Comparison of ENCODE assay signal across 9 cellular contexts in genomic region chr9:123049589-123050222, GRCh38. TPM values are rescaled to one million over a fixed set of nuclear protein-coding genes. Genes with fewer than 3 reads are reported as not detected.
DNase-seq lines count a peak whose midpoint lies in the region; ATAC-seq, FAIRE-seq and TF ChIP-seq lines count a peak whose summit lies in the region.
"Had no signal": no experiment of that assay in that cellular context is flagged by ENCODE, and none has a peak within 500 bp of the region (broad histone marks: within the 10 kb centered on the region; RNA-seq: fewer than 3 reads in every experiment).

No MANE protein-coding gene starts in this region.

- no peak for TF ChIP-seq EP300 in K562 (IDR thresholded peaks at IDR 0.05; ENCODE audit: low read length)

- H3K4me3 Mint-ChIP-seq in CD8-positive, alpha-beta memory T cell = no peak overlapping the region

- no peak overlapping the region for H3K9ac ChIP-seq in K562 (ENCODE audit: insufficient read depth in 1 of 2, low read depth in 2 of 2, low read length in 2 of 2)

- in situ Hi-C loops in K562 (cut with MboI) = no loop called here

- no peaks in the 10 kb centered on the region for H3K9me3 Mint-ChIP-seq in CD8-positive, alpha-beta memory T cell

- no peak for FAIRE-seq in K562 (lab: Jason Lieb, UNC)
- no peak for FAIRE-seq in D721Med (lab: Jason Lieb, UNC)

- WGBS in K562 (ENCODE audit: insufficient coverage, low coverage, missing lambda C conversion rate) = 60% methylated on average over 3 of the region's 3 CpGs

- no peak overlapping the region for H3K27ac Mint-ChIP-seq in CD8-positive, alpha-beta memory T cell

- DNase-seq in K562 (ENCODE audit: extremely low read depth in 1 of 4, low spot score in 3 of 4) (no peak), left lobe of liver (ENCODE audit: low spot score) (peak; percentile 47), D721Med (ENCODE audit: insufficient read length, low spot score) (no peak)
- DNase-seq in CD8-positive, alpha-beta memory T cell = no peak
- DNase-seq: activated CD4-positive, alpha-beta T cell treated with anti-CD3 and anti-CD28 coated beads, Interleukin-2, amount 50 U/mL, for 1 hour had no signal

- CTCF ChIA-PET in HEK293 (lab: Yijun Ruan, JAX) = no interaction called here
- CTCF ChIA-PET in K562 (lab: Yijun Ruan, JAX; ENCODE audit: low intra/inter-chr PET ratio) = no interaction called here
- CTCF ChIA-PET in CD8-positive, alpha-beta memory T cell (lab: Charles Lee) = no interaction called here

- no peaks in the 10 kb centered on the region for H4K20me1 ChIP-seq in K562 (replicated peaks; ENCODE audit: control insufficient read depth, insufficient read depth, low read length)

- no peaks in the 10 kb centered on the region for H3K27me3 ChIP-seq in K562 (ENCODE audit: control insufficient read depth in 2 of 2, insufficient read depth in 2 of 2, low read length in 2 of 2)
- no peaks in the 10 kb centered on the region for H3K27me3 ChIP-seq in CD8-positive, alpha-beta memory T cell (ENCODE audit: insufficient read depth, low read length, poor library complexity, severe bottlenecking)

- H3K79me2 ChIP-seq in K562 (ENCODE audit: control insufficient read depth, insufficient read depth, low read length) = no peaks in the 10 kb centered on the region

- ATAC-seq in K562 (no peak), left lobe of liver (peak; percentile 72), GM18907 (IDR thresholded peaks at IDR 0.05; ENCODE audit: unreplicated experiment) (no peak), GM18517 (IDR thresholded peaks at IDR 0.05; ENCODE audit: unreplicated experiment) (no peak)

- no peak overlapping the region for H3K4me2 ChIP-seq in K562 (ENCODE audit: insufficient read depth, low read length)

- peaks cover 0 to 33% (median 3%) of the 10 kb centered on the region in 3 donors for H3K36me3 Mint-ChIP-seq in CD8-positive, alpha-beta memory T cell

- H3K4me3 ChIP-seq in HEK293 (ENCODE audit: low read depth, low read length) = no peak overlapping the region
- H3K4me3 ChIP-seq in K562 = no peak overlapping the region
- H3K4me3 ChIP-seq in CD8-positive, alpha-beta memory T cell (ENCODE audit: low read length) = no peak overlapping the region

- peaks cover 0 to 5% (median 0%) of the 10 kb centered on the region in 3 donors for H3K4me1 Mint-ChIP-seq in CD8-positive, alpha-beta memory T cell

- no peak overlapping the region for H3K27ac ChIP-seq in HEK293 (ENCODE audit: extremely low read depth, low read depth, low read length)
- no peak overlapping the region for H3K27ac ChIP-seq in K562 (ENCODE audit: extremely low read depth, low read depth, low read length)
- peak overlapping the region; percentile 31 for H3K27ac ChIP-seq in temporal lobe (ENCODE audit: low read depth, low read length)
- no peak overlapping the region for H3K27ac ChIP-seq in CD8-positive, alpha-beta memory T cell (ENCODE audit: low read depth, low read length)

- H3K36me3 ChIP-seq in HEK293 (ENCODE audit: control insufficient read depth in 2 of 2, insufficient read depth in 1 of 2, low read length in 2 of 2) (peaks cover 0 to 15% of the 10 kb centered on the region in 2 experiments; a peak in 1 of 3 replicates), K562 (ENCODE audit: control insufficient read depth, insufficient read depth, low read length) (no peaks in the 10 kb centered on the region)
- no peaks in the 10 kb centered on the region for H3K36me3 ChIP-seq in CD8-positive, alpha-beta memory T cell (ENCODE audit: insufficient read depth, low read length)

- no peak overlapping the region for H2AFZ ChIP-seq in K562 (ENCODE audit: low read depth, low read length)

- H3K27me3 Mint-ChIP-seq in CD8-positive, alpha-beta memory T cell = no peaks in the 10 kb centered on the region

- no TSS peak for BruUV-seq in K562 (replicated peaks; lab: Mats Ljungman, UMichigan)

- H3K9me1 ChIP-seq in K562 (ENCODE audit: control insufficient read depth, insufficient read depth, low read length) = no peaks in the 10 kb centered on the region

- no peak for TF ChIP-seq CTCF in HEK293 (tag by site-specific recombination; IDR thresholded peaks at IDR 0.05)
- TF ChIP-seq CTCF in K562 (IDR thresholded peaks at IDR 0.05 in 2 of 3, conservative IDR thresholded peaks at IDR 0.05 in 1 of 3; ENCODE audit: insufficient read depth in 2 of 3, low read depth in 1 of 3, low read length in 3 of 3) = no peak
- no peak for TF ChIP-seq CTCF in D721Med (IDR thresholded peaks at IDR 0.05; ENCODE audit: insufficient read depth, missing control alignments)

- no peak for TF ChIP-seq POLR2A in K562 (conservative IDR thresholded peaks at IDR 0.05)

- intact Hi-C loops in K562 (cut with micrococcal nuclease) = no loop called here

- TF ChIP-seq RAD21 in K562 (CRISPR knock-in tag; conservative IDR thresholded peaks at IDR 0.05 in 1 of 2, IDR thresholded peaks at IDR 0.05 in 1 of 2) = no peak

- no peaks in the 10 kb centered on the region for H3K4me1 ChIP-seq in HEK293 (ENCODE audit: control insufficient read depth, insufficient read depth, low read length)
- no peaks in the 10 kb centered on the region for H3K4me1 ChIP-seq in K562 (replicated peaks in 1 of 2; ENCODE audit: control insufficient read depth in 2 of 2, insufficient read depth in 2 of 2, low read length in 2 of 2)
- no peaks in the 10 kb centered on the region for H3K4me1 ChIP-seq in CD8-positive, alpha-beta memory T cell (ENCODE audit: insufficient read depth, low read length)

- POLR2A ChIA-PET in HEK293 (lab: Yijun Ruan, JAX) (interaction anchor here (0.6 kb wide), 1 partner anchor 991 kb away, joined by 5 read pairs; no protein-coding TSS in a partner anchor), K562 (lab: Yijun Ruan, JAX) (interaction anchor here (1.0 to 2.1 kb wide), 3 partner anchors 10 to 47 kb away, joined by 3 to 7 read pairs (median 4); no protein-coding TSS in a partner anchor)
- POLR2A ChIA-PET in CD8-positive, alpha-beta memory T cell (lab: Charles Lee) = no interaction called here

- no peaks in the 10 kb centered on the region for H3K9me3 ChIP-seq in HEK293 (ENCODE audit: control insufficient read depth, insufficient read depth, low read depth, low read length)
- H3K9me3 ChIP-seq in K562 (replicated peaks; ENCODE audit: control insufficient read depth, insufficient read depth, low read depth, low read length) = no peaks in the 10 kb centered on the region
- no peaks in the 10 kb centered on the region for H3K9me3 ChIP-seq in CD8-positive, alpha-beta memory T cell (ENCODE audit: low read length)

TF ChIP-seq in HEK293, 187 proteins besides CTCF, POLR2A, EP300 and RAD21 (continues in another document):
- TF ChIP-seq ZNF548 (tag by site-specific recombination; IDR thresholded peaks at IDR 0.05) (no peak), PRDM6 (tag by site-specific recombination; IDR thresholded peaks at IDR 0.05) (peak; percentile 80), ZBTB48 (tag by site-specific recombination; IDR thresholded peaks at IDR 0.05) (peak; percentile 35; the same call in 1 of the 2 replicates)

TF ChIP-seq in K562, 482 proteins besides CTCF, POLR2A, EP300 and RAD21 (continues in another document):
- TF ChIP-seq PBX2 (CRISPR knock-in tag; IDR thresholded peaks at IDR 0.05; ENCODE audit: low read depth) (no peak), PBX2 (tag; conservative IDR thresholded peaks at IDR 0.05; ENCODE audit: low read depth) (peak; percentile 57; the same call in 1 of the 2 replicates)

RNA-seq across cellular contexts. Expression of gene GPR21, which starts 16.2 kb away (rescaled TPM):
- 2.8 and 10.7 TPM in 2 replicates for total RNA-seq in K562 (2011; cell fraction: chromatin; rRNA removed; ENCODE audit: low replicate concordance)
- 1.8 and 3.8 TPM in 2 replicates for total RNA-seq in K562 (2011; cell fraction: nucleolus; rRNA removed)
- 7.3 and 13.7 TPM in 2 replicates for total RNA-seq in K562 (2011; cell fraction: nucleoplasm; rRNA removed)
- total RNA-seq in K562 (2014; rRNA removed) (0.24 TPM in 1 of 2 replicates, not detected in the other), K562 (2014; rRNA removed; fragmentation: Illumina TruSeq; extraction: Trizol) (0.36 and 0.67 TPM in 2 replicates), K562 (2015; rRNA removed; fragmentation: Illumina TruSeq; extraction: Trizol) (0.75 and 0.83 TPM in 2 replicates), K562 (2021) (0.16 TPM in 1 of 2 replicates, not detected in the other), left lobe of liver (0.55 TPM), temporal lobe (10.3 TPM)
- polyA plus RNA-seq in K562 (2011; rRNA removed) (0.27 TPM in 1 of 2 replicates, not detected in the other), K562 (2014; fragmentation: Illumina TruSeq; extraction: Trizol) (not detected in 2 replicates), K562 (2014; fragmentation: Nextera tagmentation; extraction: Ambion mirVana) (not detected), K562 (2014; rRNA removed) (0.15 TPM in 1 of 2 replicates, not detected in the other)
- 0.09 TPM in 1 of 2 replicates, not detected in the other for polyA plus RNA-seq in K562 (2011; cell fraction: cytosol; rRNA removed)
- 1.1 and 2.2 TPM in 2 replicates for polyA plus RNA-seq in K562 (2011; cell fraction: nucleus; rRNA removed)
- polyA plus RNA-seq in K562 (2012) = not detected in 2 replicates
- 5.1 and 6.2 TPM in 2 replicates for polyA minus RNA-seq in K562 (2011; rRNA and poly(A)+ RNA removed)
- not detected in 2 replicates for polyA minus RNA-seq in K562 (2011; cell fraction: cytosol; rRNA and poly(A)+ RNA removed)
- polyA minus RNA-seq in K562 (2011; cell fraction: nucleus; rRNA and poly(A)+ RNA removed) = 6.0 and 7.4 TPM in 2 replicates
- under 1 TPM; 0.35 to 0.61 TPM for total RNA-seq in CD8-positive, alpha-beta memory T cell
- polyA plus RNA-seq in CD8-positive, alpha-beta memory T cell = not detected

Comparison
In these comparisons a context has a peak if more than half of its experiments do, and no peak if none do; other contexts are left out.
1. Of the 44 proteins assayed by ChIP-seq in both K562 and HEK293: peak only in K562: none; only in HEK293: ZBTB17; in both: none; in neither: 43.